Comparison of ENCODE assay signal across 8 cellular contexts in genomic region chr22:35150163-35151107, GRCh38.
DNase-seq lines count a peak whose midpoint lies in the region; ATAC-seq and TF ChIP-seq lines count a peak whose summit lies in the region.

No MANE protein-coding gene starts in this region.

- WGBS in esophagus squamous epithelium, 2 donors, result 52 to 66% methylated on average over 17 to 21 of the region's 23 CpGs
- 53 to 54% methylated on average over 23 of the region's 23 CpGs for WGBS in tibial nerve, 2 donors

- no peak overlapping the region for H3K27ac ChIP-seq in esophagus squamous epithelium
- no peak overlapping the region for H3K27ac ChIP-seq in neural cell (ENCODE audit: low read length)
- no peak overlapping the region for H3K27ac ChIP-seq in tibial nerve

- no peak overlapping the region for H2AFZ ChIP-seq in neural cell (ENCODE audit: low read depth, low read length)

- peaks cover 0 to 5% (median 0%) of the 10 kb centered on the region in 3 donors for H3K4me1 ChIP-seq in esophagus squamous epithelium
- no peaks in the 10 kb centered on the region for H3K4me1 ChIP-seq in tibial nerve

- TF ChIP-seq EP300 in neural cell (conservative IDR thresholded peaks at IDR 0.05; ENCODE audit: poor library complexity, severe bottlenecking), result no peak
- TF ChIP-seq EP300 in tibial nerve (IDR thresholded peaks at IDR 0.05), result no peak

- TF ChIP-seq POLR2A in esophagus squamous epithelium (IDR thresholded peaks at IDR 0.05), result no peak
- TF ChIP-seq POLR2A in tibial nerve (IDR thresholded peaks at IDR 0.05), result no peak

- no peaks in the 10 kb centered on the region for H3K79me2 ChIP-seq in neural cell (replicated peaks; ENCODE audit: insufficient read depth, low read length)

- TF ChIP-seq CTCF in BJ (IDR thresholded peaks at IDR 0.05; ENCODE audit: insufficient read depth, low read depth, low read length) (peak; percentile 79), GM20000 (IDR thresholded peaks at IDR 0.05; ENCODE audit: extremely low read depth, missing control alignments) (peak; percentile 66), esophagus squamous epithelium (IDR thresholded peaks at IDR 0.05) (peak; percentile 48 to 65 (median 58)), neural cell (IDR thresholded peaks at IDR 0.05; ENCODE audit: poor library complexity, severe bottlenecking) (peak; percentile 74), tibial nerve (IDR thresholded peaks at IDR 0.05) (peak; percentile 47 to 60 (median 55))

- no peaks in the 10 kb centered on the region for H3K9me2 ChIP-seq in neural cell (ENCODE audit: insufficient read depth, low read length)

- intact Hi-C loops in esophagus squamous epithelium (cut with DNase I), result no loop called here

- POLR2A ChIA-PET in BJ (lab: Charles Lee), result no interaction called here

- H3K4me3 ChIP-seq in BJ (ENCODE audit: low read depth, low read length) (no peak overlapping the region), esophagus squamous epithelium (no peak overlapping the region), neural cell (ENCODE audit: low read length) (no peak overlapping the region), tibial nerve (no peak overlapping the region)

- ATAC-seq in HG03460 (IDR thresholded peaks at IDR 0.05; ENCODE audit: unreplicated experiment), result no peak

- CTCF ChIA-PET in BJ (lab: Yijun Ruan, JAX), result interaction anchor here (0.6 to 3.3 kb wide), 25 partner anchors 8 to 1850 kb away, joined by 3 to 25 read pairs (median 4); no protein-coding TSS in a partner anchor

- no peaks in the 10 kb centered on the region for H3K36me3 ChIP-seq in BJ (ENCODE audit: control insufficient read depth, insufficient read depth, low read length)
- H3K36me3 ChIP-seq in esophagus squamous epithelium, result no peaks in the 10 kb centered on the region
- H3K36me3 ChIP-seq in neural cell (ENCODE audit: insufficient read depth, low read length), result no peaks in the 10 kb centered on the region
- no peaks in the 10 kb centered on the region for H3K36me3 ChIP-seq in tibial nerve

- H3K9ac ChIP-seq in neural cell (ENCODE audit: low read length), result no peak overlapping the region

- TF ChIP-seq RAD21 in neural cell (conservative IDR thresholded peaks at IDR 0.05), result peak; percentile 73

- H3F3A ChIP-seq in neural cell (ENCODE audit: insufficient read depth, low read length, poor library complexity, severe bottlenecking), result no peaks in the 10 kb centered on the region

- H3K27me3 ChIP-seq in BJ (ENCODE audit: control insufficient read depth, insufficient read depth, low read length), result peaks cover 2% of the 10 kb centered on the region; the same call in 1 of the 2 replicates
- H3K27me3 ChIP-seq in esophagus squamous epithelium, result peaks cover 0 to 58% (median 0%) of the 10 kb centered on the region in 4 donors
- no peaks in the 10 kb centered on the region for H3K27me3 ChIP-seq in neural cell (ENCODE audit: insufficient read depth, low read depth, low read length)
- H3K27me3 ChIP-seq in tibial nerve, result peaks cover 0 to 8% of the 10 kb centered on the region in 2 donors

- no peaks in the 10 kb centered on the region for H4K20me1 ChIP-seq in neural cell (ENCODE audit: insufficient read depth)

- no peak overlapping the region for H3K4me2 ChIP-seq in neural cell (ENCODE audit: low read length)

- no peak for DNase-seq in BJ (ENCODE audit: low read depth)
- DNase-seq in GM20000 (ENCODE audit: low spot score), result peak; percentile 55
- peak; percentile 18 for DNase-seq in NCI-H526 treated with DMSO at 0.1 percent for 48 hours (lab: John Stamatoyannopoulos, UW)
- peak; percentile 38 for DNase-seq in activated T-cell treated with anti-CD3 and anti-CD28 coated beads for 1 hour (ENCODE audit: low read depth)
- DNase-seq in esophagus squamous epithelium (lab: John Stamatoyannopoulos, UW), result no peak
- DNase-seq in tibial nerve (ENCODE audit: low spot score in 2 of 2), result peak in 1 of 2 donors; percentile 40

- H3K9me3 ChIP-seq in esophagus squamous epithelium, result no peaks in the 10 kb centered on the region
- no peaks in the 10 kb centered on the region for H3K9me3 ChIP-seq in neural cell (ENCODE audit: low read length)
- H3K9me3 ChIP-seq in tibial nerve, result no peaks in the 10 kb centered on the region

TF ChIP-seq in neural cell, 6 proteins besides CTCF, POLR2A, EP300 and RAD21:
- peak; percentile 77 for TF ChIP-seq SMC3 (conservative IDR thresholded peaks at IDR 0.05; ENCODE audit: poor library complexity)
- TF ChIP-seq POLR2AphosphoS5 (IDR thresholded peaks at IDR 0.05), result no peak
TF ChIP-seq in neural cell: peak in this region for 1.

Comparison
In these comparisons a context has a peak if more than half of its experiments do, and no peak if none do; other contexts are left out.
1. DNase-seq: peak in GM20000 (single experiment), NCI-H526 treated with DMSO at 0.1 percent for 48 hours (single experiment) and activated T-cell treated with anti-CD3 and anti-CD28 coated beads for 1 hour (single experiment); none in BJ (single experiment) and esophagus squamous epithelium (single experiment).
2. Peak in every context shown above with its lines, with median percentiles within 50 percentile points of each other: CTCF ChIP-seq.